ENCODE assay signal across 9 cellular contexts in the genomic region with DNA sequence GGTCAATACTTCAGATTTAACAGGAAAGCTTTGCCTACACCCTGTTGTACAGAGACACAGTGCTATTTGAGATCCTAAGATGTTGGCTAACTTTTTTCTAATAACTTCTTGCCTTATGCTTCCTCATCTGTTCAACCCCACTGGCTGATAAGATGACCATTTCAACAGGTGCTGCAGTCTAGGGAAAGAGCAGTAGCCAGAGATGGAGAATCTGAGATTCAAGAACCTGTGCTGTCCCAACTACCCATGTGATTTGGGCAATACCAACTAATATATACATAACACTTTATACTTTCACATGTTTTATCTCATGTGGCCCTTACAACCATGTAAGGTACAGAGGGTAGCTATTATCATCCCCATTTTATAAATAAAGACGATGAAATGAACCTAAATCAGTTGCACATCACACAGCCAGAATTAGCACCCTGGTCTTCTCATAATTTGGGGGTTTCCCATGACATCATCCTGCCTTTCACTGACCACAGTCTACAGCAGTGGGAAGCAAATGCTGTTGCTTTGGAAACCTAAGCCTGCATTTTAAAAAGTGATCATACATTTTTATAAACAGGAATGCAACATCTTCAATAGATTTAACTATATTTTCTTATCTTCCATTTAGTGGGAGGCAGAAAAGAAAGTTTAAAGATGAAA. TPM values are rescaled to one million over a fixed set of nuclear protein-coding genes. Genes with fewer than 3 reads are reported as not detected.
DNase-seq lines count a peak whose midpoint lies in the region; ATAC-seq and TF ChIP-seq lines count a peak whose summit lies in the region.
"Had no signal": no experiment of that assay in that cellular context is flagged by ENCODE, and none has a peak within 500 bp of the region (broad histone marks: within the 10 kb centered on the region; RNA-seq: fewer than 3 reads in every experiment).

No MANE protein-coding gene starts in this region.

- ATAC-seq in GM18499 (IDR thresholded peaks at IDR 0.05; ENCODE audit: insufficient read depth, unreplicated experiment) (peak; percentile 73), GM21367 (IDR thresholded peaks at IDR 0.05; ENCODE audit: unreplicated experiment) (peak; percentile 78), HG03108 (IDR thresholded peaks at IDR 0.05; ENCODE audit: unreplicated experiment) (peak; percentile 88)

- peaks cover 15% of the 10 kb centered on the region for H3K4me1 Mint-ChIP-seq in activated T-helper 2 cell treated with anti-CD3 and anti-CD28 coated beads, Interferon-gamma antibody, Interleukin-2, Interleukin-4, amounts not matched to agents 10 μg/mL and 5 μg/mL and 100 μg/mL, durations not matched to agents 14 hours and 24 hours and 36 hours (ENCODE audit: low read depth)

- H3K4me3 ChIP-seq in astrocyte of the spinal cord (ENCODE audit: low read depth, low read length), result no peak overlapping the region

- H3K9me3 Mint-ChIP-seq in activated T-helper 2 cell treated with anti-CD3 and anti-CD28 coated beads, Interferon-gamma antibody, Interleukin-2, Interleukin-4, amounts not matched to agents 10 μg/mL and 5 μg/mL and 100 μg/mL, durations not matched to agents 14 hours and 24 hours and 36 hours, result no peaks in the 10 kb centered on the region

- peak; percentile 11 for DNase-seq in astrocyte of the spinal cord (ENCODE audit: low read depth, low spot score)
- no peak for DNase-seq in SHP77 (lab: John Stamatoyannopoulos, UW)
- DNase-seq in stimulated activated CD4-positive, alpha-beta T cell treated with anti-CD3 and anti-CD28 coated beads, Interleukin-15, amount 100 ng/mL, for 24 hours, result no peak
- DNase-seq in activated T-helper 2 cell treated with anti-CD3 and anti-CD28 coated beads, Interferon-gamma antibody, Interleukin-2, Interleukin-4, amounts not matched to agents 10 μg/mL and 5 μg/mL and 100 μg/mL, durations not matched to agents 14 hours and 24 hours and 36 hours (ENCODE audit: low spot score), result no peak
- no peak for DNase-seq in NCI-H226
- DNase-seq: NCI-H446 treated with DMSO at 0.1 percent for 48 hours had no signal

- peaks cover 2% of the 10 kb centered on the region for H3K27me3 Mint-ChIP-seq in activated T-helper 2 cell treated with anti-CD3 and anti-CD28 coated beads, Interferon-gamma antibody, Interleukin-2, Interleukin-4, amounts not matched to agents 10 μg/mL and 5 μg/mL and 100 μg/mL, durations not matched to agents 14 hours and 24 hours and 36 hours (ENCODE audit: low read depth)

- no peak overlapping the region for H3K4me3 Mint-ChIP-seq in activated T-helper 2 cell treated with anti-CD3 and anti-CD28 coated beads, Interferon-gamma antibody, Interleukin-2, Interleukin-4, amounts not matched to agents 10 μg/mL and 5 μg/mL and 100 μg/mL, durations not matched to agents 14 hours and 24 hours and 36 hours (ENCODE audit: low read depth)

- in situ Hi-C loops in astrocyte of the spinal cord (cut with HindIII; ENCODE audit: low sequenced_read_pairs), result no loop called here

- H3K36me3 Mint-ChIP-seq in activated T-helper 2 cell treated with anti-CD3 and anti-CD28 coated beads, Interferon-gamma antibody, Interleukin-2, Interleukin-4, amounts not matched to agents 10 μg/mL and 5 μg/mL and 100 μg/mL, durations not matched to agents 14 hours and 24 hours and 36 hours (ENCODE audit: low read depth), result no peaks in the 10 kb centered on the region

- no peak overlapping the region for H3K27ac Mint-ChIP-seq in activated T-helper 2 cell treated with anti-CD3 and anti-CD28 coated beads, Interferon-gamma antibody, Interleukin-2, Interleukin-4, amounts not matched to agents 10 μg/mL and 5 μg/mL and 100 μg/mL, durations not matched to agents 14 hours and 24 hours and 36 hours

- intact Hi-C loops in activated T-helper 2 cell treated with anti-CD3 and anti-CD28 coated beads, Interferon-gamma antibody, Interleukin-2, Interleukin-4, amounts not matched to agents 10 μg/mL and 5 μg/mL and 100 μg/mL, durations not matched to agents 14 hours and 24 hours and 36 hours (cut with micrococcal nuclease), result no loop called here

- no peak for TF ChIP-seq CTCF in astrocyte of the spinal cord (IDR thresholded peaks at IDR 0.05; ENCODE audit: low read depth, low read length)

RNA-seq across cellular contexts. Expression of a gene that starts 9.7 kb away (rescaled TPM):
- total RNA-seq in activated T-helper 2 cell treated with anti-CD3 and anti-CD28 coated beads, Interferon-gamma antibody, Interleukin-2, Interleukin-4, amounts not matched to agents 10 μg/mL and 5 μg/mL and 100 μg/mL, durations not matched to agents 14 hours and 24 hours and 36 hours, result 3.3 and 3.9 TPM in 2 replicates

RNA-seq across cellular contexts. Expression of a gene that starts 11.6 kb away (rescaled TPM):
- 14.6 and 15.6 TPM in 2 replicates for total RNA-seq in activated T-helper 2 cell treated with anti-CD3 and anti-CD28 coated beads, Interferon-gamma antibody, Interleukin-2, Interleukin-4, amounts not matched to agents 10 μg/mL and 5 μg/mL and 100 μg/mL, durations not matched to agents 14 hours and 24 hours and 36 hours
